In genomic region chr7:117132385-117133120, GRCh38 we compare ENCODE assay signal across 12 cellular contexts.
DNase-seq lines count a peak whose midpoint lies in the region; ATAC-seq and TF ChIP-seq lines count a peak whose summit lies in the region.
"Had no signal": no experiment of that assay in that cellular context is flagged by ENCODE, and none has a peak within 500 bp of the region (broad histone marks: within the 10 kb centered on the region; RNA-seq: fewer than 3 reads in every experiment).

No MANE protein-coding gene starts in this region.

- ATAC-seq in gastrocnemius medialis: no peak

- intact Hi-C loops in gastrocnemius medialis (cut with DNase I; ENCODE audit: low total_unique reads): no loop called here

- TF ChIP-seq POLR2A in gastrocnemius medialis (IDR thresholded peaks at IDR 0.05): no peak

- no peak for TF ChIP-seq CTCF in astrocyte of the spinal cord (IDR thresholded peaks at IDR 0.05; ENCODE audit: low read depth, low read length)
- no peak for TF ChIP-seq CTCF in gastrocnemius medialis (IDR thresholded peaks at IDR 0.05 in 4 of 5, conservative IDR thresholded peaks at IDR 0.05 in 1 of 5)

- in situ Hi-C loops in astrocyte of the spinal cord (cut with HindIII; ENCODE audit: low sequenced_read_pairs) (no loop called here), gastrocnemius medialis (cut with MboI; ENCODE audit: low sequenced_read_pairs in 4 of 4) (no loop called here)

- no peak overlapping the region for H3K4me3 ChIP-seq in astrocyte of the spinal cord (ENCODE audit: low read depth, low read length)
- H3K4me3 ChIP-seq in gastrocnemius medialis: no peak overlapping the region
- H3K4me3 ChIP-seq: upper lobe of left lung had no signal

- no peaks in the 10 kb centered on the region for H3K9me3 ChIP-seq in gastrocnemius medialis
- H3K9me3 ChIP-seq: upper lobe of left lung had no signal

- DNase-seq in AG20443 (ENCODE audit: low spot score) (peak; percentile 70), HT-29 (ENCODE audit: low spot score) (peak; percentile 59), astrocyte of the spinal cord (ENCODE audit: low read depth, low spot score) (peak; percentile 93), kidney tubule cell (ENCODE audit: low spot score) (peak; percentile 96), gastrocnemius medialis (no peak), NOMO-1 (lab: John Stamatoyannopoulos, UW; ENCODE audit: unreplicated experiment in 2 of 2) (no peak), SIG-M5 (lab: John Stamatoyannopoulos, UW) (no peak)
- DNase-seq in stimulated activated CD8-positive, alpha-beta memory T cell treated with anti-CD3 and anti-CD28 coated beads, Interleukin-4, amount 100 ng/mL, for 48 hours: no peak
- DNase-seq: activated naive CD4-positive, alpha-beta T cell treated with anti-CD3 and anti-CD28 coated beads, Interleukin-2, amount 10 ng/mL, durations not matched to agents 7 days and 5 days; DMS53; NCI-H146; upper lobe of left lung had no signal

- H3K27me3 ChIP-seq in gastrocnemius medialis: no peaks in the 10 kb centered on the region
- H3K27me3 ChIP-seq: upper lobe of left lung had no signal

- H3K4me1 ChIP-seq in gastrocnemius medialis: peaks cover 18% of the 10 kb centered on the region in 2 donors

- H3K36me3 ChIP-seq in gastrocnemius medialis: peaks cover 0 to 4% of the 10 kb centered on the region in 2 donors

- no peak overlapping the region for H3K27ac ChIP-seq in gastrocnemius medialis
- H3K27ac ChIP-seq: upper lobe of left lung had no signal

Comparison
In these comparisons a context has a peak if more than half of its experiments do, and no peak if none do; other contexts are left out.
1. DNase-seq: peak in AG20443 (single experiment), HT-29 (single experiment), astrocyte of the spinal cord (single experiment) and kidney tubule cell (single experiment); none in gastrocnemius medialis (0 of 2), NOMO-1 (0 of 2), stimulated activated CD8-positive, alpha-beta memory T cell treated with anti-CD3 and anti-CD28 coated beads, Interleukin-4, amount 100 ng/mL, for 48 hours (single experiment) and SIG-M5 (single experiment).